In genomic region chr1:6619045-6619444, GRCh38 we compare ENCODE assay signal across 7 cellular contexts.
"Had no signal": no experiment of that assay in that cellular context is flagged by ENCODE, and none has a peak within 500 bp of the region (broad histone marks: within the 10 kb centered on the region; RNA-seq: fewer than 3 reads in every experiment).

No MANE protein-coding gene starts in this region.

- H3K27ac ChIP-seq: GM23248, HL-60 had no signal

- H3K4me3 ChIP-seq: GM23248, HAP-1 had no signal

- H2AFZ ChIP-seq: GM23248 had no signal

- H3K9ac ChIP-seq: GM23248 had no signal

- DNase-seq: GM23248, GOT3, H7, KBM-7 had no signal

- H3K27ac Mint-ChIP-seq: IgD-negative memory B cell had no signal

- H3K27me3 Mint-ChIP-seq: IgD-negative memory B cell had no signal

- H3K9me3 Mint-ChIP-seq: IgD-negative memory B cell had no signal

- H3K9me3 ChIP-seq: HAP-1 had no signal
